ENCODE assay signal across 8 cellular contexts in genomic region chr1:61080408-61081134, GRCh38. TPM values are rescaled to one million over a fixed set of nuclear protein-coding genes. Genes with fewer than 3 reads are reported as not detected.
DNase-seq lines count a peak whose midpoint lies in the region; ATAC-seq, FAIRE-seq and TF ChIP-seq lines count a peak whose summit lies in the region.

No MANE protein-coding gene starts in this region.

- peak overlapping the region; percentile 87 for H3K4me3 Mint-ChIP-seq in CD8-positive, alpha-beta T cell
- H3K4me3 Mint-ChIP-seq in dendritic cell treated with granulocyte-macrophage colony-stimulating factor and Interleukin-4, amounts not matched to agents 40 ng/mL and 50 ng/mL, for 4 days: peak overlapping the region; percentile 4
- peak overlapping the region; percentile 72 for H3K4me3 Mint-ChIP-seq in nephron progenitor cell

- H3K27ac ChIP-seq in CD8-positive, alpha-beta T cell (ENCODE audit: low read depth, low read length): no peak overlapping the region

- peaks cover 51% of the 10 kb centered on the region for H3K4me1 ChIP-seq in CD8-positive, alpha-beta T cell (ENCODE audit: insufficient read depth, low read length)

- no peaks in the 10 kb centered on the region for H3K9me3 Mint-ChIP-seq in CD8-positive, alpha-beta T cell
- no peaks in the 10 kb centered on the region for H3K9me3 Mint-ChIP-seq in dendritic cell treated with granulocyte-macrophage colony-stimulating factor and Interleukin-4, amounts not matched to agents 40 ng/mL and 50 ng/mL, for 4 days
- H3K9me3 Mint-ChIP-seq in nephron progenitor cell: no peaks in the 10 kb centered on the region

- no peak for FAIRE-seq in RCC 7860 (lab: Jason Lieb, UNC)

- H3K36me3 Mint-ChIP-seq in CD8-positive, alpha-beta T cell: peaks cover 12% of the 10 kb centered on the region
- H3K36me3 Mint-ChIP-seq in dendritic cell treated with granulocyte-macrophage colony-stimulating factor and Interleukin-4, amounts not matched to agents 40 ng/mL and 50 ng/mL, for 4 days (ENCODE audit: low read depth): peaks cover 19% of the 10 kb centered on the region
- H3K36me3 Mint-ChIP-seq in nephron progenitor cell (ENCODE audit: low read depth): no peaks in the 10 kb centered on the region

- peaks cover 3% of the 10 kb centered on the region for H3K27me3 Mint-ChIP-seq in CD8-positive, alpha-beta T cell (ENCODE audit: low read depth)
- peaks cover 14% of the 10 kb centered on the region for H3K27me3 Mint-ChIP-seq in dendritic cell treated with granulocyte-macrophage colony-stimulating factor and Interleukin-4, amounts not matched to agents 40 ng/mL and 50 ng/mL, for 4 days
- peaks cover 80% of the 10 kb centered on the region for H3K27me3 Mint-ChIP-seq in nephron progenitor cell (ENCODE audit: low read depth, poor library complexity)

- no peak overlapping the region for H3K4me3 ChIP-seq in CD8-positive, alpha-beta T cell (ENCODE audit: low read depth, low read length)
- H3K4me3 ChIP-seq in LNCaP clone FGC (ENCODE audit: low read depth, low read length): peak overlapping the region; percentile 77

- H3K4me1 Mint-ChIP-seq in CD8-positive, alpha-beta T cell (ENCODE audit: low read depth): peaks cover 58% of the 10 kb centered on the region
- peaks cover 58% of the 10 kb centered on the region for H3K4me1 Mint-ChIP-seq in dendritic cell treated with granulocyte-macrophage colony-stimulating factor and Interleukin-4, amounts not matched to agents 40 ng/mL and 50 ng/mL, for 4 days (ENCODE audit: low read depth)
- H3K4me1 Mint-ChIP-seq in nephron progenitor cell: peaks cover 55% of the 10 kb centered on the region

- intact Hi-C loops in CD8-positive, alpha-beta T cell (cut with DNase I, micrococcal nuclease): loop anchor here in 1 of 2 experiments (5.0 to 10.0 kb wide), 2 partner anchors 647 to 1704 kb away; partner anchors contain the start of genes ATG4C and TM2D1
- intact Hi-C loops in dendritic cell treated with granulocyte-macrophage colony-stimulating factor and Interleukin-4, amounts not matched to agents 40 ng/mL and 50 ng/mL, for 4 days (cut with micrococcal nuclease): no loop called here

- TF ChIP-seq CTCF in CD8-positive, alpha-beta T cell (IDR thresholded peaks at IDR 0.05): no peak
- no peak for TF ChIP-seq CTCF in LNCaP clone FGC (IDR thresholded peaks at IDR 0.05; ENCODE audit: control insufficient read depth, extremely low read depth, insufficient read depth)
- TF ChIP-seq CTCF in nephron progenitor cell (IDR thresholded peaks at IDR 0.05): no peak

- CTCF ChIA-PET in CD8-positive, alpha-beta T cell (lab: Charles Lee): interaction anchor here (0.7 to 4.6 kb wide), 3 partner anchors 30 to 35 kb away, joined by 3 to 42 read pairs (median 19); no protein-coding TSS in a partner anchor

- no peaks in the 10 kb centered on the region for H3K9me3 ChIP-seq in CD8-positive, alpha-beta T cell (ENCODE audit: low read length)

- DNase-seq in CD8-positive, alpha-beta T cell: no peak
- no peak for DNase-seq in LNCaP clone FGC (ENCODE audit: low read depth)
- no peak for DNase-seq in nephron progenitor cell
- DNase-seq in D341Med (ENCODE audit: low spot score): no peak
- no peak for DNase-seq in NCI-H2196 (lab: John Stamatoyannopoulos, UW; ENCODE audit: unreplicated experiment)
- DNase-seq in RCC 7860 (ENCODE audit: low spot score): no peak
- no peak for DNase-seq in HPDE6-E6E7 (ENCODE audit: extremely low spot score)

- peak overlapping the region; percentile 81 for H3K27ac Mint-ChIP-seq in CD8-positive, alpha-beta T cell
- H3K27ac Mint-ChIP-seq in dendritic cell treated with granulocyte-macrophage colony-stimulating factor and Interleukin-4, amounts not matched to agents 40 ng/mL and 50 ng/mL, for 4 days: no peak overlapping the region
- H3K27ac Mint-ChIP-seq in nephron progenitor cell: no peak overlapping the region

- no peaks in the 10 kb centered on the region for H3K36me3 ChIP-seq in CD8-positive, alpha-beta T cell (ENCODE audit: insufficient read depth, low read length)

- ATAC-seq in CD8-positive, alpha-beta T cell: no peak

- no peaks in the 10 kb centered on the region for H3K27me3 ChIP-seq in CD8-positive, alpha-beta T cell (ENCODE audit: insufficient read depth, low read length)

- POLR2A ChIA-PET in CD8-positive, alpha-beta T cell (lab: Charles Lee): interaction anchor here (0.6 to 1.9 kb wide), 2 partner anchors 27 to 31 kb away, joined by 3 to 5 read pairs; no protein-coding TSS in a partner anchor

RNA-seq across cellular contexts. Expression of gene NFIA, which starts 1.8 kb away (rescaled TPM):
- 1 to 10 TPM; 5.3 to 6.7 TPM for total RNA-seq in CD8-positive, alpha-beta T cell

Comparison
In these comparisons a context has a peak if more than half of its experiments do, and no peak if none do; other contexts are left out.
1. H3K4me3 Mint-ChIP-seq: peak in every context shown above with its lines; median percentile 87 in CD8-positive, alpha-beta T cell; 72 in nephron progenitor cell; 4 in dendritic cell treated with granulocyte-macrophage colony-stimulating factor and Interleukin-4, amounts not matched to agents 40 ng/mL and 50 ng/mL, for 4 days.